In genomic region chr20:51388227-51388626, GRCh38 we compare ENCODE assay signal across 14 cellular contexts.
DNase-seq lines count a peak whose midpoint lies in the region; ATAC-seq, FAIRE-seq and TF ChIP-seq lines count a peak whose summit lies in the region.
"Had no signal": no experiment of that assay in that cellular context is flagged by ENCODE, and none has a peak within 500 bp of the region (broad histone marks: within the 10 kb centered on the region; RNA-seq: fewer than 3 reads in every experiment).

No MANE protein-coding gene starts in this region.

- intact Hi-C loops in left ventricle myocardium inferior (cut with micrococcal nuclease) (no loop called here), Right ventricle myocardium inferior (cut with DNase I) (loop anchor here (5.0 kb wide), 3 partner anchors 69 to 174 kb away; no protein-coding TSS in a partner anchor), esophagus muscularis mucosa (cut with DNase I) (no loop called here)

- H3K9me3 ChIP-seq in left ventricle myocardium inferior (replicated peaks) (no peaks in the 10 kb centered on the region), esophagus muscularis mucosa (no peaks in the 10 kb centered on the region)
- H3K9me3 ChIP-seq: psoas muscle had no signal

- no peak overlapping the region for H3K4me3 ChIP-seq in left ventricle myocardium inferior
- no peak overlapping the region for H3K4me3 ChIP-seq in esophagus muscularis mucosa
- H3K4me3 ChIP-seq: psoas muscle had no signal

- DNase-seq in left ventricle myocardium inferior (no peak), Right ventricle myocardium inferior (ENCODE audit: missing footprints) (no peak), RCC 7860 (ENCODE audit: low spot score) (peak; percentile 71), dermis blood vessel endothelial cell (peak; percentile 64), urothelium cell line (ENCODE audit: low spot score) (peak; percentile 55), erythroblast (lab: John Stamatoyannopoulos, UW) (no peak), esophagus muscularis mucosa (ENCODE audit: extremely low spot score) (no peak)
- DNase-seq in stimulated activated CD4-positive, alpha-beta T cell treated with anti-CD3 and anti-CD28 coated beads, Interleukin-12 subunit alpha, Interleukin-12 subunit beta, amount 100 ng/mL, for 4 hours: no peak
- DNase-seq: C1 segment of cervical spinal cord; Kasumi-1; NCI-H2029 treated with DMSO at 0.1 percent for 48 hours; psoas muscle; stimulated activated CD4-positive, alpha-beta T cell treated with anti-CD3 and anti-CD28 coated beads, Interleukin-4, amount 100 ng/mL, for 1 hour; stimulated activated naive CD4-positive, alpha-beta T cell had no signal

- no peak for TF ChIP-seq EP300 in esophagus muscularis mucosa (IDR thresholded peaks at IDR 0.05)

- H3K36me3 ChIP-seq in left ventricle myocardium inferior: no peaks in the 10 kb centered on the region
- H3K36me3 ChIP-seq in esophagus muscularis mucosa: peaks cover 0 to 16% (median 5%) of the 10 kb centered on the region in 4 donors

- H3K27me3 ChIP-seq in left ventricle myocardium inferior (ENCODE audit: low read depth) (no peaks in the 10 kb centered on the region), esophagus muscularis mucosa (no peaks in the 10 kb centered on the region)

- FAIRE-seq in RCC 7860 (lab: Jason Lieb, UNC): peak; percentile 72
- FAIRE-seq in urothelium cell line (lab: Jason Lieb, UNC): no peak

- TF ChIP-seq CTCF in left ventricle myocardium inferior (IDR thresholded peaks at IDR 0.05; ENCODE audit: borderline replicate concordance) (no peak), esophagus muscularis mucosa (IDR thresholded peaks at IDR 0.05) (no peak)

- H3K27ac ChIP-seq in left ventricle myocardium inferior (replicated peaks) (peak overlapping the region; percentile 82), esophagus muscularis mucosa (replicated peaks in 1 of 4) (no peak overlapping the region)
- H3K27ac ChIP-seq: psoas muscle had no signal

- no peak for ATAC-seq in Right ventricle myocardium inferior
- ATAC-seq: psoas muscle had no signal

- H3K4me1 ChIP-seq in left ventricle myocardium inferior: peaks cover 36% of the 10 kb centered on the region
- peaks cover 8 to 22% (median 21%) of the 10 kb centered on the region in 4 donors for H3K4me1 ChIP-seq in esophagus muscularis mucosa

- no peak for TF ChIP-seq POLR2A in erythroblast (IDR thresholded peaks at IDR 0.05; ENCODE audit: low read length)
- no peak for TF ChIP-seq POLR2A in esophagus muscularis mucosa (IDR thresholded peaks at IDR 0.05; ENCODE audit: low read depth)

Comparison
In these comparisons a context has a peak if more than half of its experiments do, and no peak if none do; other contexts are left out.
1. DNase-seq: peak in RCC 7860 (single experiment), dermis blood vessel endothelial cell (single experiment) and urothelium cell line (single experiment); none in left ventricle myocardium inferior (single experiment), Right ventricle myocardium inferior (single experiment), stimulated activated CD4-positive, alpha-beta T cell treated with anti-CD3 and anti-CD28 coated beads, Interleukin-12 subunit alpha, Interleukin-12 subunit beta, amount 100 ng/mL, for 4 hours (single experiment), erythroblast (0 of 2) and esophagus muscularis mucosa (single experiment).